In genomic region chr2:8998418-8998817, GRCh38 we compare ENCODE assay signal across 21 cellular contexts. TPM values are rescaled to one million over a fixed set of nuclear protein-coding genes. Genes with fewer than 3 reads are reported as not detected.
DNase-seq lines count a peak whose midpoint lies in the region; ATAC-seq, FAIRE-seq and TF ChIP-seq lines count a peak whose summit lies in the region.
"Had no signal": no experiment of that assay in that cellular context is flagged by ENCODE, and none has a peak within 500 bp of the region (broad histone marks: within the 10 kb centered on the region; RNA-seq: fewer than 3 reads in every experiment).

No MANE protein-coding gene starts in this region.

- POLR2A ChIA-PET in PC-9 (lab: Charles Lee; ENCODE audit: unreplicated experiment), result no interaction called here
- POLR2A ChIA-PET in K562 (lab: Yijun Ruan, JAX), result interaction anchor here (0.8 to 1.3 kb wide), 2 partner anchors 9 to 202 kb away, joined by 3 to 4 read pairs; no protein-coding TSS in a partner anchor

- no peak overlapping the region for H2AFZ ChIP-seq in GM23338
- no peak overlapping the region for H2AFZ ChIP-seq in PC-9
- H2AFZ ChIP-seq in K562 (ENCODE audit: low read depth, low read length), result peak overlapping the region; percentile 35

- no peak for TF ChIP-seq CTCF in GM23338 (conservative IDR thresholded peaks at IDR 0.05; ENCODE audit: low read depth in 2 of 2)
- no peak for TF ChIP-seq CTCF in PC-9 (conservative IDR thresholded peaks at IDR 0.05)
- no peak for TF ChIP-seq CTCF in K562 (IDR thresholded peaks at IDR 0.05 in 2 of 3, conservative IDR thresholded peaks at IDR 0.05 in 1 of 3; ENCODE audit: insufficient read depth in 2 of 3, low read depth in 1 of 3, low read length in 3 of 3)
- TF ChIP-seq CTCF in gastroesophageal sphincter (IDR thresholded peaks at IDR 0.05), result no peak

- intact Hi-C loops in PC-9 (cut with micrococcal nuclease; ENCODE audit: unreplicated experiment), result no loop called here
- intact Hi-C loops in K562 (cut with micrococcal nuclease), result no loop called here

- peaks cover 86% of the 10 kb centered on the region for H3K79me2 ChIP-seq in GM23338 (replicated peaks; ENCODE audit: insufficient read depth)
- peaks cover 97% of the 10 kb centered on the region for H3K79me2 ChIP-seq in PC-9 (ENCODE audit: low read depth)
- peaks cover 97% of the 10 kb centered on the region for H3K79me2 ChIP-seq in K562 (ENCODE audit: control insufficient read depth, insufficient read depth, low read length)

- CTCF ChIA-PET in PC-9 (lab: Charles Lee) (no interaction called here), K562 (lab: Yijun Ruan, JAX; ENCODE audit: low intra/inter-chr PET ratio) (no interaction called here)

- no peaks in the 10 kb centered on the region for H3K9me1 ChIP-seq in K562 (ENCODE audit: control insufficient read depth, insufficient read depth, low read length)

- H3K27ac Mint-ChIP-seq in GM23338, result no peak overlapping the region
- H3K27ac Mint-ChIP-seq: CD4-positive, alpha-beta T cell; HFFc6; IgD-negative memory B cell had no signal

- 1% methylated on average over 5 of the region's 5 CpGs for WGBS in K562 (ENCODE audit: insufficient coverage, low coverage, missing lambda C conversion rate)
- WGBS in gastroesophageal sphincter (ENCODE audit: low coverage in 1 of 2), 2 donors, result 72 to 87% methylated on average over 5 of the region's 5 CpGs

- peak overlapping the region in 1 of 2 experiments; percentile 58; a peak in 2 of 4 replicates for H3K9ac ChIP-seq in K562 (ENCODE audit: insufficient read depth in 1 of 2, low read depth in 2 of 2, low read length in 2 of 2)

- TF ChIP-seq EP300 in K562 (IDR thresholded peaks at IDR 0.05; ENCODE audit: low read length), result peak; percentile 73; the same call in 1 of the 2 replicates
- no peak for TF ChIP-seq EP300 in gastroesophageal sphincter (IDR thresholded peaks at IDR 0.05)

- no peak for ATAC-seq in GM23338
- peak; percentile 58 for ATAC-seq in K562
- no peak for ATAC-seq in gastroesophageal sphincter
- ATAC-seq: HCT116 had no signal

- FAIRE-seq in K562 (lab: Jason Lieb, UNC), result no peak
- FAIRE-seq: A204.1, GM12892, HTR-8/SVneo had no signal

- H3K4me2 ChIP-seq in GM23338 (peak overlapping the region; percentile 25; the same call in 1 of the 2 replicates), PC-9 (peak overlapping the region; percentile 98), K562 (ENCODE audit: insufficient read depth, low read length) (peak overlapping the region; percentile 78)

- no peak overlapping the region for H3K4me3 Mint-ChIP-seq in GM23338
- H3K4me3 Mint-ChIP-seq: CD4-positive, alpha-beta T cell; HFFc6; IgD-negative memory B cell had no signal

- DNase-seq in GM23338 (ENCODE audit: low spot score), result no peak
- DNase-seq in PC-9, result no peak
- DNase-seq in K562 (ENCODE audit: extremely low read depth in 1 of 4, low spot score in 3 of 4), result peak; percentile 24 to 85 (median 52)
- no peak for DNase-seq in kidney glomerular epithelial cell (lab: John Stamatoyannopoulos, UW)
- no peak for DNase-seq in OCI-M1 (lab: John Stamatoyannopoulos, UW)
- DNase-seq: ACHN; CD4-positive, alpha-beta T cell; DMS153; DMS79; GDM1; GOT3; H7; HFFc6 had no signal

- H3K27me3 Mint-ChIP-seq in GM23338 (ENCODE audit: insufficient read depth, low read depth, poor library complexity), result peaks cover 12% of the 10 kb centered on the region
- H3K27me3 Mint-ChIP-seq: CD4-positive, alpha-beta T cell had no signal

- H3K4me1 ChIP-seq in GM23338 (ENCODE audit: insufficient read depth) (peaks cover 29% of the 10 kb centered on the region), PC-9 (replicated peaks; ENCODE audit: insufficient read depth) (peaks cover 51% of the 10 kb centered on the region), K562 (replicated peaks in 1 of 2; ENCODE audit: control insufficient read depth in 2 of 2, insufficient read depth in 2 of 2, low read length in 2 of 2) (peaks cover 23 to 37% of the 10 kb centered on the region in 2 experiments), gastroesophageal sphincter (peaks cover 0 to 18% (median 4%) of the 10 kb centered on the region in 3 donors)

- peaks cover 31% of the 10 kb centered on the region for H4K20me1 ChIP-seq in GM23338 (replicated peaks; ENCODE audit: insufficient read depth)
- H4K20me1 ChIP-seq in PC-9 (ENCODE audit: insufficient read depth), result peaks cover 6% of the 10 kb centered on the region; the same call in 1 of the 2 replicates
- H4K20me1 ChIP-seq in K562 (replicated peaks; ENCODE audit: control insufficient read depth, insufficient read depth, low read length), result no peaks in the 10 kb centered on the region

- TF ChIP-seq RAD21 in K562 (CRISPR knock-in tag; conservative IDR thresholded peaks at IDR 0.05 in 1 of 2, IDR thresholded peaks at IDR 0.05 in 1 of 2), result no peak

- H3K36me3 ChIP-seq in GM23338 (ENCODE audit: insufficient read depth) (no peaks in the 10 kb centered on the region), PC-9 (ENCODE audit: low read depth) (peaks cover 6% of the 10 kb centered on the region; the same call in 1 of the 2 replicates), K562 (ENCODE audit: control insufficient read depth, insufficient read depth, low read length) (peaks cover 5% of the 10 kb centered on the region), gastroesophageal sphincter (no peaks in the 10 kb centered on the region)
- H3K36me3 ChIP-seq: BE2C had no signal

- no peak overlapping the region for H3K27ac ChIP-seq in GM23338 (ENCODE audit: low read depth)
- H3K27ac ChIP-seq in PC-9, result no peak overlapping the region; the same call in 1 of the 2 replicates
- peak overlapping the region; percentile 72 for H3K27ac ChIP-seq in K562 (ENCODE audit: extremely low read depth, low read depth, low read length)
- no peak overlapping the region for H3K27ac ChIP-seq in gastroesophageal sphincter
- H3K27ac ChIP-seq: C4-2B had no signal

- peaks cover 58% of the 10 kb centered on the region for H3K4me1 Mint-ChIP-seq in GM23338

- in situ Hi-C loops in K562 (cut with MboI), result no loop called here

- H3K36me3 Mint-ChIP-seq in GM23338 (ENCODE audit: low read depth), result no peaks in the 10 kb centered on the region
- H3K36me3 Mint-ChIP-seq: IgD-negative memory B cell had no signal

- BruUV-seq in PC-9 (replicated peaks; lab: Mats Ljungman, UMichigan) (no TSS peak), K562 (replicated peaks; lab: Mats Ljungman, UMichigan) (no TSS peak)

- H3K9me3 ChIP-seq in PC-9 (ENCODE audit: insufficient read depth, low read depth) (no peaks in the 10 kb centered on the region), K562 (replicated peaks; ENCODE audit: control insufficient read depth, insufficient read depth, low read depth, low read length) (no peaks in the 10 kb centered on the region), gastroesophageal sphincter (no peaks in the 10 kb centered on the region)
- H3K9me3 ChIP-seq: BE2C had no signal

- H3K27me3 ChIP-seq in GM23338 (ENCODE audit: insufficient read depth) (peaks cover 16% of the 10 kb centered on the region; the same call in 1 of the 2 replicates), PC-9 (ENCODE audit: insufficient read depth, low read depth) (no peaks in the 10 kb centered on the region), K562 (ENCODE audit: control insufficient read depth in 2 of 2, insufficient read depth in 2 of 2, low read length in 2 of 2) (no peaks in the 10 kb centered on the region), gastroesophageal sphincter (no peaks in the 10 kb centered on the region)
- H3K27me3 ChIP-seq: BE2C had no signal

- H3F3A ChIP-seq in GM23338 (replicated peaks; ENCODE audit: low read depth), result 0 out of 2 replicates have a peak, but pooled peaks cover 4% of the 10 kb centered on the region
- peaks cover 20% of the 10 kb centered on the region for H3F3A ChIP-seq in PC-9 (ENCODE audit: insufficient read depth, low read depth)

- TF ChIP-seq POLR2A in K562 (conservative IDR thresholded peaks at IDR 0.05) (no peak), gastroesophageal sphincter (IDR thresholded peaks at IDR 0.05) (no peak)

- no peaks in the 10 kb centered on the region for H3K9me2 ChIP-seq in GM23338 (ENCODE audit: insufficient read depth)
- no peaks in the 10 kb centered on the region for H3K9me2 ChIP-seq in PC-9 (ENCODE audit: insufficient read depth)

- H3K4me3 ChIP-seq in GM23338 (no peak overlapping the region), PC-9 (no peak overlapping the region), K562 (peak overlapping the region; percentile 9; the same call in 1 of the 2 replicates), gastroesophageal sphincter (no peak overlapping the region)

- no peaks in the 10 kb centered on the region for H3K9me3 Mint-ChIP-seq in GM23338
- H3K9me3 Mint-ChIP-seq: CD4-positive, alpha-beta T cell; HFFc6; IgD-negative memory B cell had no signal

TF ChIP-seq in GM23338, 12 proteins besides CTCF, POLR2A, EP300 and RAD21 (continues in another document):
- TF ChIP-seq EZH2phosphoT487 (IDR thresholded peaks at IDR 0.05; ENCODE audit: unreplicated experiment) (no peak), EZH2 (IDR thresholded peaks at IDR 0.05; ENCODE audit: low read depth, unreplicated experiment) (no peak)

RNA-seq across cellular contexts. Expression of gene MBOAT2, which starts 5.1 kb away (rescaled TPM):
- total RNA-seq in GM23338 (2014; rRNA removed; shearing (Covaris generic)), result 22.7 and 24.7 TPM in 2 replicates
- polyA plus RNA-seq in GM23338 (2016; fragmentation: Nextera tagmentation; extraction: Ambion mirVana), result 8.2 and 15.9 TPM in 2 replicates
- total RNA-seq in PC-9 (2021), result 45.3 and 57.7 TPM in 2 replicates
- total RNA-seq in K562 (2011; cell fraction: chromatin; rRNA removed; ENCODE audit: low replicate concordance), result 112 and 313 TPM in 2 replicates
- total RNA-seq in K562 (2011; cell fraction: nucleolus; rRNA removed), result 47.4 and 65.8 TPM in 2 replicates
- total RNA-seq in K562 (2011; cell fraction: nucleoplasm; rRNA removed), result 143 and 203 TPM in 2 replicates
- 19.2 and 22.8 TPM in 2 replicates for total RNA-seq in K562 (2014; rRNA removed)
- total RNA-seq in K562 (2014; rRNA removed; fragmentation: Illumina TruSeq; extraction: Trizol), result 48.9 and 54.3 TPM in 2 replicates
- total RNA-seq in K562 (2015; rRNA removed; fragmentation: Illumina TruSeq; extraction: Trizol), result 26.1 and 27.9 TPM in 2 replicates
- 42.8 and 44.6 TPM in 2 replicates for total RNA-seq in K562 (2021)
- 101 and 122 TPM in 2 replicates for polyA plus RNA-seq in K562 (2011; rRNA removed)
- polyA plus RNA-seq in K562 (2011; cell fraction: cytosol; rRNA removed), result 18.7 and 42.5 TPM in 2 replicates
- 251 and 267 TPM in 2 replicates for polyA plus RNA-seq in K562 (2011; cell fraction: nucleus; rRNA removed)
- polyA plus RNA-seq in K562 (2012), result 19.2 and 19.7 TPM in 2 replicates
- polyA plus RNA-seq in K562 (2014; fragmentation: Illumina TruSeq; extraction: Trizol), result 43.9 and 44.4 TPM in 2 replicates
- 10 to 100 TPM in 1 of 2 experiments, 1 to 10 TPM in 1; 8.4 to 11.2 TPM for polyA plus RNA-seq in K562 (2014; fragmentation: Nextera tagmentation; extraction: Ambion mirVana)
- 27.6 and 31.1 TPM in 2 replicates for polyA plus RNA-seq in K562 (2014; rRNA removed)
- 107 and 132 TPM in 2 replicates for polyA minus RNA-seq in K562 (2011; rRNA and poly(A)+ RNA removed)
- polyA minus RNA-seq in K562 (2011; cell fraction: cytosol; rRNA and poly(A)+ RNA removed), result 31.1 and 32.9 TPM in 2 replicates
- polyA minus RNA-seq in K562 (2011; cell fraction: nucleus; rRNA and poly(A)+ RNA removed), result 59.0 and 76.9 TPM in 2 replicates
- total RNA-seq in gastroesophageal sphincter, result 10 to 100 TPM; 21.0 to 27.0 (median 23.5) TPM
- polyA plus RNA-seq: IgD-negative memory B cell had no signal

Comparison
In these comparisons a context has a peak if more than half of its experiments do, and no peak if none do; other contexts are left out.
1. DNase-seq: peak in K562 (4 of 4); none in GM23338 (single experiment), PC-9 (0 of 2), kidney glomerular epithelial cell (single experiment) and OCI-M1 (single experiment).
2. H3K4me2 ChIP-seq: peak in every context shown above with its lines; median percentile 98 in PC-9; 78 in K562; 25 in GM23338.